Comparison of ENCODE assay signal across 1 cellular context in the genomic region with DNA sequence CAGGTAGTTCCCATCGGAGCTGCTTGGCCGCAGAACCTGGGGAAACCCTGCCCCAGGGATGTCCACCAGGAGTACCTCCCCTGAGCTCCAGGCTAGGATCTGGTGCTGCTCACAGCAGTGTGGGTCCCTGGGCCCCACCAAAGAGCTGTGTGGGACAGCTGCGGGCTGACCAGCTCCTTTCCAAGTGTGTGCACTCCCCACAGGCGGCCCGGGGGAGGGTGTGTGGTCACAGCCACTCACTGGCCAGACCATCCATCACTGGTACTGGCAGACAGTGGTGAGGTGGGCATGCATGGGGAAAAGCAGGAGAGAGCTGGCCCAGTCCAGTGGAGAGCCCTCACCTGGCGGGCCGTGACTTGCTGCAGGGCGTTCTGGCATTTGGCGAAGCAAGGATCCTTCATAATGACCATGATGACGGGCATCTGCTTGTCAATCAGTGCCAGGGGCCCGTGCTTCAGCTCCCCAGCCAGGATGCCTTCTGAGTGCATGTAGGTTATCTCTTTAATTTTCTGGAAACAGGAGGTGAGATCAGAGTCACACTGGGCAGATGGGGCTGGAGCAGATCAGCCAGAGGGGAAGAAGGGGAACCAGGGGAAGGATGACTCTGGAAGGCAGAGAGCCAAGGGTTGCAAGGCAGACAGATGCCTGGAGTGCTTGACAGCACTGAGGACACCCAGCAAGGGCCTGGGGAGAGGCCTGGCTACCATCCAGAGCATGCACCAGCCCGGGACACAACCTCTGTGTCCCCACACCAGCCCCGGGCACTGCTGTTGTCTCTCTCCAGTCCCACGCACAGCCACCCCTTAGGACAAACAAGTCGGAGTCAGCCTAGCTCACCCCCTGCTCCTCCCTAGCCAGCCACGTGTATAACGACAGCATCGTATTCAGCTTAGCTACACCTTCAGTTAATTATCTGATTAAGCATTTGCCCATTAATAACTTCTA.
TF ChIP-seq lines count a peak whose summit lies in the region.

No MANE protein-coding gene starts in this region.

TF ChIP-seq in HepG2, 621 proteins besides CTCF, POLR2A, EP300 and RAD21:
- no peak for TF ChIP-seq ZNF775 (CRISPR knock-in tag; IDR thresholded peaks at IDR 0.05; ENCODE audit: borderline replicate concordance)
- no peak for TF ChIP-seq ZNF230 (CRISPR knock-in tag; IDR thresholded peaks at IDR 0.05)
- TF ChIP-seq NCOR1 (IDR thresholded peaks at IDR 0.05; ENCODE audit: borderline replicate concordance, low read length): no peak
- TF ChIP-seq ZBTB42 (CRISPR knock-in tag; IDR thresholded peaks at IDR 0.05): no peak
- TF ChIP-seq HNRNPLL (IDR thresholded peaks at IDR 0.05; ENCODE audit: low read depth, low read length, poor library complexity, severe bottlenecking): no peak
- TF ChIP-seq, protein P1, sequence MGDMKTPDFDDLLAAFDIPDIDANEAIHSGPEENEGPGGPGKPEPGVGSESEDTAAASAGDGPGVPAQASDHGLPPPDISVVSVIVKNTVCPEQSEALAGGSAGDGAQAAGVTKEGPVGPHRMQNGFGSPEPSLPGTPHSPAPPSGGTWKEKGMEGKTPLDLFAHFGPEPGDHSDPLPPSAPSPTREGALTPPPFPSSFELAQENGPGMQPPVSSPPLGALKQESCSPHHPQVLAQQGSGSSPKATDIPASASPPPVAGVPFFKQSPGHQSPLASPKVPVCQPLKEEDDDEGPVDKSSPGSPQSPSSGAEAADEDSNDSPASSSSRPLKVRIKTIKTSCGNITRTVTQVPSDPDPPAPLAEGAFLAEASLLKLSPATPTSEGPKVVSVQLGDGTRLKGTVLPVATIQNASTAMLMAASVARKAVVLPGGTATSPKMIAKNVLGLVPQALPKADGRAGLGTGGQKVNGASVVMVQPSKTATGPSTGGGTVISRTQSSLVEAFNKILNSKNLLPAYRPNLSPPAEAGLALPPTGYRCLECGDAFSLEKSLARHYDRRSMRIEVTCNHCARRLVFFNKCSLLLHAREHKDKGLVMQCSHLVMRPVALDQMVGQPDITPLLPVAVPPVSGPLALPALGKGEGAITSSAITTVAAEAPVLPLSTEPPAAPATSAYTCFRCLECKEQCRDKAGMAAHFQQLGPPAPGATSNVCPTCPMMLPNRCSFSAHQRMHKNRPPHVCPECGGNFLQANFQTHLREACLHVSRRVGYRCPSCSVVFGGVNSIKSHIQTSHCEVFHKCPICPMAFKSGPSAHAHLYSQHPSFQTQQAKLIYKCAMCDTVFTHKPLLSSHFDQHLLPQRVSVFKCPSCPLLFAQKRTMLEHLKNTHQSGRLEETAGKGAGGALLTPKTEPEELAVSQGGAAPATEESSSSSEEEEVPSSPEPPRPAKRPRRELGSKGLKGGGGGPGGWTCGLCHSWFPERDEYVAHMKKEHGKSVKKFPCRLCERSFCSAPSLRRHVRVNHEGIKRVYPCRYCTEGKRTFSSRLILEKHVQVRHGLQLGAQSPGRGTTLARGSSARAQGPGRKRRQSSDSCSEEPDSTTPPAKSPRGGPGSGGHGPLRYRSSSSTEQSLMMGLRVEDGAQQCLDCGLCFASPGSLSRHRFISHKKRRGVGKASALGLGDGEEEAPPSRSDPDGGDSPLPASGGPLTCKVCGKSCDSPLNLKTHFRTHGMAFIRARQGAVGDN (CRISPR knock-in tag; IDR thresholded peaks at IDR 0.05): 0 out of 2 replicates have a peak, but pooled peaks have one; percentile 2
TF ChIP-seq in HepG2: peak in this region for 1.
